8 cellular contexts compared by ENCODE assay signal in genomic region chr5:151661968-151662732, GRCh38.
DNase-seq lines count a peak whose midpoint lies in the region; ATAC-seq and TF ChIP-seq lines count a peak whose summit lies in the region.

No MANE protein-coding gene starts in this region.

- CTCF ChIA-PET in RWPE1 (lab: Yijun Ruan, JAX), result interaction anchor here (5.0 kb wide), 1 partner anchor 79 kb away, joined by 84 read pairs; no protein-coding TSS in a partner anchor

- POLR2A ChIA-PET in RWPE1 (lab: Yijun Ruan, JAX; ENCODE audit: low non-redundant PET), result no interaction called here

- no peak overlapping the region for H3K4me3 Mint-ChIP-seq in stimulated activated naive B cell treated with anti-CD40 and anti-IgM and Interleukin-4, amounts not matched to agents 10 μg/mL and 1 μg/mL and 100 μg/mL, for 72 hours

- H3K9me3 Mint-ChIP-seq in stimulated activated naive B cell treated with anti-CD40 and anti-IgM and Interleukin-4, amounts not matched to agents 10 μg/mL and 1 μg/mL and 100 μg/mL, for 72 hours, result no peaks in the 10 kb centered on the region

- DNase-seq in RWPE1 (ENCODE audit: low spot score) (no peak), OCI-M2 (lab: John Stamatoyannopoulos, UW; ENCODE audit: unreplicated experiment) (no peak), iPS-NIHi7 (ENCODE audit: extremely low spot score) (no peak), NCI-H748 treated with DMSO at 0.1 percent for 48 hours (lab: John Stamatoyannopoulos, UW) (no peak)
- DNase-seq in stimulated activated naive B cell treated with anti-CD40 and anti-IgM and Interleukin-4, amounts not matched to agents 10 μg/mL and 1 μg/mL and 100 μg/mL, for 72 hours, result no peak
- DNase-seq in activated CD4-positive, CD25-positive, alpha-beta regulatory T cell (lab: John Stamatoyannopoulos, UW), result no peak

- peak; percentile 41 for ATAC-seq in GM19324 (IDR thresholded peaks at IDR 0.05; ENCODE audit: low FRiP score, unreplicated experiment)
- peak; percentile 73 for ATAC-seq in HG02840 (IDR thresholded peaks at IDR 0.05; ENCODE audit: low FRiP score, unreplicated experiment)
- peak; percentile 47 to 52 for ATAC-seq in stimulated activated naive B cell treated with anti-CD40 and anti-IgM and Interleukin-4, amounts not matched to agents 10 μg/mL and 1 μg/mL and 100 μg/mL, for 72 hours (replicated peaks)

- no peaks in the 10 kb centered on the region for H3K27me3 Mint-ChIP-seq in stimulated activated naive B cell treated with anti-CD40 and anti-IgM and Interleukin-4, amounts not matched to agents 10 μg/mL and 1 μg/mL and 100 μg/mL, for 72 hours

- H3K36me3 Mint-ChIP-seq in stimulated activated naive B cell treated with anti-CD40 and anti-IgM and Interleukin-4, amounts not matched to agents 10 μg/mL and 1 μg/mL and 100 μg/mL, for 72 hours, result no peaks in the 10 kb centered on the region

- peaks cover 24 to 29% of the 10 kb centered on the region in 2 donors for H3K4me1 Mint-ChIP-seq in stimulated activated naive B cell treated with anti-CD40 and anti-IgM and Interleukin-4, amounts not matched to agents 10 μg/mL and 1 μg/mL and 100 μg/mL, for 72 hours

- no peak for TF ChIP-seq CTCF in RWPE1 (conservative IDR thresholded peaks at IDR 0.05; ENCODE audit: low read depth)

- H3K27ac ChIP-seq in RWPE1, result peak overlapping the region; percentile 49

- peak overlapping the region; percentile 81 for H3K27ac Mint-ChIP-seq in stimulated activated naive B cell treated with anti-CD40 and anti-IgM and Interleukin-4, amounts not matched to agents 10 μg/mL and 1 μg/mL and 100 μg/mL, for 72 hours
